In the genomic region with DNA sequence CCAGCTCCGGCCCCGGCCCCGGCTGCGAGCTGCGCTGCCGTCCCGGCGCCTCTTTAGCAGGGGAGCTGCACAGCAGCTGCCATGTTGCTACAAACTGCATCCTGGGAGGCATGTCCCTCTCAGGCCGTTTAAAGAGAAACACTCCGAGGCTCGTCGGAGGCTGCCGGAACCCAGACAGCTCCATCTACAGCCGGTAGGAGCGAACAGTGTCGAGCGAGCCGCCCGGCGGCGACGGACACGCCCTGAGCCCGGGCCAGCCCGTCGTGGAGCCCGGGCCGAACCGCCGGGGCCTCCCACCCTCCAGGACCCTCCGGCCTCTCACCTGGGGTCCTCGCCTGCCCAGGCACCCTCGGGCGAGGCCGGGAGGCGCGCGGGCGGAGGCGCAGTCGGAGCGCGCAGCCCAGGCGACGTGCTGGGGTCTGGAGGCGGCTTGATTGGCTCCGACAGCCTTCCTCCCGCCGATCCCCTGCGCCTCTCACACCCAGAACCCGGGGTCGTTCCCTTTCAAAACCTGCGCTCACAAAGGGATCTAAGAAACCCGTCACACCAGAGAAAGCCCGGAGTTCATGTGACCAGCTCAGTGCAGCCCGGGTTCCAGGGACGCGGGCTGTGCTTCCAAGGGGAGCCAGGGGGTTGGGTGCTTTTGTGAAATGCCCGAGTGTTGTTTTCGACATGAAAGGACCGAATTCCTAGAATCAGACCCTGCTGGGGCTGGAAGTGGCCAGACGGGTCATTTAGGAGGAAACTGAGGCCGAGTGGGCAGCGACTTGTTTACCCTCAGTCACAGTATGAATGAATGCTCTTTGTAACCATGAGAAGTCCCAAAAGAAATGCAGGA, we compare ENCODE assay signal across 8 cellular contexts. TPM values are rescaled to one million over a fixed set of nuclear protein-coding genes. Genes with fewer than 3 reads are reported as not detected.
DNase-seq lines count a peak whose midpoint lies in the region; ATAC-seq and TF ChIP-seq lines count a peak whose summit lies in the region.

TSS of gene ZNF777 (minus strand) at position 570 of the 838 bp plus-strand sequence. CDS start 5,040 bp downstream, outside the sequence.

- DNase-seq in Daoy (ENCODE audit: low read depth), result peak; percentile 94
- DNase-seq in Jurkat, Clone E6-1 (ENCODE audit: low read depth, low spot score), result peak; percentile 75
- peak; percentile 87 for DNase-seq in RWPE1 (ENCODE audit: low spot score)
- DNase-seq in activated T-helper 9 cell treated with anti-CD3 and anti-CD28 coated beads, Interleukin-2, amount 50 U/mL, for 16 hours (ENCODE audit: low read depth), result peak; percentile 70
- peak; percentile 87 to 96 for DNase-seq in foreskin fibroblast
- DNase-seq in stromal cell of bone marrow (ENCODE audit: low read depth), result peak; percentile 86

- peak within 1 kb of the TSS; percentile 68 for H3K4me3 ChIP-seq in Jurkat, Clone E6-1 (ENCODE audit: low read length)
- peak within 1 kb of the TSS; percentile 72 to 74 for H3K4me3 ChIP-seq in foreskin fibroblast (ENCODE audit: low read depth in 1 of 2, low read length in 2 of 2)
- peak within 1 kb of the TSS; percentile 69 for H3K4me3 ChIP-seq in neuron (ENCODE audit: low read length)

- H3K27me3 ChIP-seq in neuron (ENCODE audit: insufficient read depth, low read length), result no peaks in the 10 kb centered on the region

- peaks cover 9% of the 10 kb centered on the region for H3K4me1 ChIP-seq in neuron (ENCODE audit: insufficient read depth, low read length)

- peaks cover 10% of the 10 kb centered on the region for H3K36me3 ChIP-seq in neuron (ENCODE audit: insufficient read depth, low read length)

- TF ChIP-seq CTCF in RWPE1 (conservative IDR thresholded peaks at IDR 0.05; ENCODE audit: low read depth) (peak; percentile 78), foreskin fibroblast (IDR thresholded peaks at IDR 0.05; ENCODE audit: low read depth, low read length) (peak; percentile 38)

- H3K27ac ChIP-seq in RWPE1, result peak within 1 kb of the TSS; percentile 69

- POLR2A ChIA-PET in RWPE1 (lab: Yijun Ruan, JAX; ENCODE audit: low non-redundant PET), result no interaction called here

- peak within 1 kb of the TSS; percentile 98 for H2AFZ ChIP-seq in neuron (ENCODE audit: low read depth, low read length)

- H3K9me3 ChIP-seq in neuron (ENCODE audit: low read length), result peaks cover 4% of the 10 kb centered on the region

- CTCF ChIA-PET in RWPE1 (lab: Yijun Ruan, JAX), result interaction anchor here (0.6 to 0.7 kb wide), 3 partner anchors 67 to 280 kb away, joined by 3 read pairs; no protein-coding TSS in a partner anchor

- ATAC-seq in GM21717 (IDR thresholded peaks at IDR 0.05; ENCODE audit: unreplicated experiment), result peak; percentile 97

RNA-seq across cellular contexts. Expression of gene ZNF777, which starts in this region (rescaled TPM):
- total RNA-seq in Daoy (2014; rRNA removed; shearing (Covaris generic)), result 8.2 and 11.4 TPM in 2 replicates
- polyA plus RNA-seq in Jurkat, Clone E6-1 (2012; ENCODE audit: insufficient read depth, insufficient read length), result 17.2 TPM

Comparison
In these comparisons a context has a peak if more than half of its experiments do, and no peak if none do; other contexts are left out.
1. Peak in every context shown above with its lines: DNase-seq, ATAC-seq, H3K4me3 ChIP-seq and H3K27ac ChIP-seq.